In genomic region chr19:41521138-41521859, GRCh38 we compare ENCODE assay signal across 10 cellular contexts. TPM values are rescaled to one million over a fixed set of nuclear protein-coding genes. Genes with fewer than 3 reads are reported as not detected.
DNase-seq lines count a peak whose midpoint lies in the region; ATAC-seq and TF ChIP-seq lines count a peak whose summit lies in the region.
"Not testable (repeated sequence)": the region's sequence is repeated elsewhere in the genome, so short reads cannot be mapped to it uniquely, and the experiment has no call there.
"Had no signal": no experiment of that assay in that cellular context is flagged by ENCODE, and none has a peak within 500 bp of the region (broad histone marks: within the 10 kb centered on the region; RNA-seq: fewer than 3 reads in every experiment).

No MANE protein-coding gene starts in this region.

- ATAC-seq in GM21529 (IDR thresholded peaks at IDR 0.05; ENCODE audit: unreplicated experiment) = peak; percentile 51
- ATAC-seq in HG03520 (IDR thresholded peaks at IDR 0.05; ENCODE audit: unreplicated experiment) = peak; percentile 41
- peak; percentile 85 to 87 for ATAC-seq in activated T-cell treated with anti-CD3 and anti-CD28 coated beads, Interleukin-2, amount 50 U/mL, for 72 hours (replicated peaks in 1 of 2)
- ATAC-seq in naive B cell (ENCODE audit: low read depth in 2 of 2) = peak; percentile 80 to 83

- peak overlapping the region; percentile 57; the same call in 1 of the 2 replicates for H3K9ac ChIP-seq in OCI-LY3 (ENCODE audit: low read length)
- not testable (repeated sequence) for H3K9ac ChIP-seq in endodermal cell (ENCODE audit: extremely low read depth, low read length, poor library complexity, severe bottlenecking)

- H3K27me3 ChIP-seq in OCI-LY3 (ENCODE audit: low read depth, low read length) (peaks cover 55% of the 10 kb centered on the region), endodermal cell (ENCODE audit: control insufficient read depth, insufficient read depth, low read length, poor library complexity, severe bottlenecking) (peaks cover 95% of the 10 kb centered on the region), suprapubic skin (peaks cover 94% of the 10 kb centered on the region)

- peak overlapping the region; percentile 74 for H3K4me3 ChIP-seq in OCI-LY3 (ENCODE audit: low read length)
- H3K4me3 ChIP-seq in endodermal cell (ENCODE audit: low read length) = peak overlapping the region; percentile 71
- H3K4me3 ChIP-seq in suprapubic skin = peak overlapping the region; percentile 47

- not testable (repeated sequence) for H3K36me3 Mint-ChIP-seq in activated T-cell treated with anti-CD3 and anti-CD28 coated beads, Interleukin-2, amount 50 U/mL, for 72 hours (ENCODE audit: insufficient read depth in 2 of 2); endodermal cell (ENCODE audit: low read depth); naive B cell

- not testable (repeated sequence) for H3K9me3 Mint-ChIP-seq in activated T-cell treated with anti-CD3 and anti-CD28 coated beads, Interleukin-2, amount 50 U/mL, for 72 hours; endodermal cell; naive B cell

- not testable (repeated sequence) for H3K36me3 ChIP-seq in OCI-LY3 (replicated peaks; ENCODE audit: low read depth, low read length); endodermal cell (ENCODE audit: control insufficient read depth, insufficient read depth, low read length); suprapubic skin

- H3K27ac ChIP-seq in OCI-LY3 (ENCODE audit: low read length) (peak overlapping the region; percentile 36; the same call in 1 of the 2 replicates), suprapubic skin (peak overlapping the region; percentile 72)
- H3K27ac ChIP-seq in endodermal cell (ENCODE audit: low read depth, low read length) = not testable (repeated sequence)

- TF ChIP-seq CTCF in OCI-LY3 (IDR thresholded peaks at IDR 0.05; ENCODE audit: low read depth, low read length); endodermal cell (conservative IDR thresholded peaks at IDR 0.05); suprapubic skin (IDR thresholded peaks at IDR 0.05): not testable (repeated sequence)

- DNase-seq in DMS114 treated with DMSO at 0.1 percent for 48 hours (lab: John Stamatoyannopoulos, UW; ENCODE audit: unreplicated experiment) = peak; percentile 28
- DNase-seq in activated T-cell treated with anti-CD3 and anti-CD28 coated beads, Interleukin-2, amount 50 U/mL, for 72 hours = peak; percentile 45 to 50
- peak; percentile 34 for DNase-seq in endodermal cell
- DNase-seq in naive B cell = peak; percentile 77
- not testable (repeated sequence) for DNase-seq in suprapubic skin (ENCODE audit: low spot score in 2 of 2)

- peak overlapping the region; percentile 90 for H3K4me2 ChIP-seq in OCI-LY3 (ENCODE audit: low read length)

- H3K4me3 Mint-ChIP-seq in activated T-cell treated with anti-CD3 and anti-CD28 coated beads, Interleukin-2, amount 50 U/mL, for 72 hours = peak overlapping the region; percentile 86 to 89
- H3K4me3 Mint-ChIP-seq in endodermal cell = not testable (repeated sequence)
- peak overlapping the region; percentile 83 to 95 (median 88) for H3K4me3 Mint-ChIP-seq in naive B cell

- not testable (repeated sequence) for H3K9me3 ChIP-seq in OCI-LY3 (ENCODE audit: insufficient read depth, low read length); endodermal cell (ENCODE audit: control insufficient read depth, low read length); suprapubic skin

- not testable (repeated sequence) for H3K79me2 ChIP-seq in OCI-LY3 (ENCODE audit: low read length)

- H3K4me1 Mint-ChIP-seq in activated T-cell treated with anti-CD3 and anti-CD28 coated beads, Interleukin-2, amount 50 U/mL, for 72 hours (ENCODE audit: low read depth) = peaks cover 30% of the 10 kb centered on the region
- H3K4me1 Mint-ChIP-seq in endodermal cell = not testable (repeated sequence)
- peaks cover 38 to 69% (median 48%) of the 10 kb centered on the region in 3 donors for H3K4me1 Mint-ChIP-seq in naive B cell

- not testable (repeated sequence) for TF ChIP-seq EP300 in suprapubic skin (IDR thresholded peaks at IDR 0.05)

- H3K4me1 ChIP-seq in OCI-LY3 (ENCODE audit: low read length) (peaks cover 41% of the 10 kb centered on the region), suprapubic skin (peaks cover 14% of the 10 kb centered on the region)
- H3K4me1 ChIP-seq in endodermal cell (ENCODE audit: control insufficient read depth, insufficient read depth, low read length) = not testable (repeated sequence)

- H4K20me1 ChIP-seq in OCI-LY3 (ENCODE audit: insufficient read depth, low read length) = not testable (repeated sequence)

- TF ChIP-seq POLR2A in suprapubic skin (IDR thresholded peaks at IDR 0.05) = not testable (repeated sequence)

- peak overlapping the region; percentile 29 for H3K27ac Mint-ChIP-seq in activated T-cell treated with anti-CD3 and anti-CD28 coated beads, Interleukin-2, amount 50 U/mL, for 72 hours
- H3K27ac Mint-ChIP-seq in endodermal cell = not testable (repeated sequence)
- peak overlapping the region; percentile 93 to 98 (median 97) for H3K27ac Mint-ChIP-seq in naive B cell

- H3K27me3 Mint-ChIP-seq in activated T-cell treated with anti-CD3 and anti-CD28 coated beads, Interleukin-2, amount 50 U/mL, for 72 hours (ENCODE audit: low read depth) = peaks cover 13% of the 10 kb centered on the region
- H3K27me3 Mint-ChIP-seq in endodermal cell (ENCODE audit: insufficient read depth) = peaks cover 76% of the 10 kb centered on the region
- not testable (repeated sequence) for H3K27me3 Mint-ChIP-seq in naive B cell

- peak overlapping the region; percentile 42; the same call in 1 of the 2 replicates for H2AFZ ChIP-seq in OCI-LY3 (ENCODE audit: low read depth, low read length)

- 58 to 65% methylated on average over 18 of the region's 18 CpGs for WGBS in endodermal cell (ENCODE audit: insufficient coverage in 1 of 2, insufficient read length in 1 of 2), 2 experiments
- 57% methylated on average over 18 of the region's 18 CpGs for WGBS in suprapubic skin

RNA-seq across cellular contexts. Expression of gene CEACAM21, which starts 54.7 kb away (rescaled TPM):
- total RNA-seq in activated T-cell treated with anti-CD3 and anti-CD28 coated beads, Interleukin-2, amount 50 U/mL, for 72 hours = 10 to 100 TPM; 38.4 to 41.7 TPM
- under 1 TPM; 0.44 to 0.51 TPM for total RNA-seq in endodermal cell
- polyA plus RNA-seq in endodermal cell (2013, experiment 1 of 2) = 0.14 TPM
- not detected for polyA plus RNA-seq in endodermal cell (2013, experiment 2 of 2)
- 10 to 100 TPM in 5 of 6 donors, 1 to 10 TPM in 1; 7.1 to 57.2 (median 20.0) TPM for polyA plus RNA-seq in naive B cell (ENCODE audit: low read depth in 6 of 6)
- 1 to 10 TPM in 1 of 4 donors, not detected in 3; 2.3 TPM for total RNA-seq in suprapubic skin
- total RNA-seq: osteoblast had no signal
- polyA plus RNA-seq: BJ had no signal

Comparison
In these comparisons a context has a peak if more than half of its experiments do, and no peak if none do; other contexts are left out.
1. RNA of gene CEACAM21, which starts 54.7 kb away (total RNA-seq): 38.4 to 41.7 TPM in activated T-cell treated with anti-CD3 and anti-CD28 coated beads, Interleukin-2, amount 50 U/mL, for 72 hours; 0.44 to 0.51 TPM in endodermal cell and 2.3 TPM in suprapubic skin; every median in the first group is over 10 times any median in the second.
2. Peak in every context shown above with its lines, with median percentiles within 50 percentile points of each other: ATAC-seq and H3K4me3 ChIP-seq.